In genomic region chr16:67645397-67646121, GRCh38 we compare ENCODE assay signal across 8 cellular contexts. TPM values are rescaled to one million over a fixed set of nuclear protein-coding genes. Genes with fewer than 3 reads are reported as not detected.
DNase-seq lines count a peak whose midpoint lies in the region; ATAC-seq and TF ChIP-seq lines count a peak whose summit lies in the region.

No MANE protein-coding gene starts in this region.

- H3K27ac ChIP-seq in right atrium auricular region: no peak overlapping the region
- H3K27ac ChIP-seq in Karpas-422 (ENCODE audit: low read length): peak overlapping the region; percentile 51
- peak overlapping the region in 2 of 4 donors; percentile 54 to 75 for H3K27ac ChIP-seq in upper lobe of left lung

- H2AFZ ChIP-seq in Karpas-422 (ENCODE audit: low read length): peak overlapping the region; percentile 53; the same call in 1 of the 2 replicates

- TF ChIP-seq POLR2A in upper lobe of left lung (IDR thresholded peaks at IDR 0.05): no peak

- no peak for ATAC-seq in Right ventricle myocardium inferior
- no peak for ATAC-seq in upper lobe of left lung (ENCODE audit: low FRiP score in 2 of 2)
- no peak for ATAC-seq in GM21526 (IDR thresholded peaks at IDR 0.05; ENCODE audit: low FRiP score, unreplicated experiment)
- no peak for ATAC-seq in omental fat pad (ENCODE audit: low FRiP score)

- H3K4me1 ChIP-seq in right atrium auricular region (peaks cover 0 to 35% of the 10 kb centered on the region in 2 donors), Karpas-422 (ENCODE audit: low read length) (peaks cover 16% of the 10 kb centered on the region), upper lobe of left lung (peaks cover 11 to 26% (median 17%) of the 10 kb centered on the region in 4 donors)

- TF ChIP-seq EP300 in upper lobe of left lung (IDR thresholded peaks at IDR 0.05): no peak

- DNase-seq in Right ventricle myocardium inferior (ENCODE audit: missing footprints) (peak; percentile 46), right atrium auricular region (ENCODE audit: low spot score) (no peak), Karpas-422 (peak; percentile 53), epidermal melanocyte (ENCODE audit: insufficient read length, low spot score) (peak; percentile 9), upper lobe of left lung (peak in 1 of 2 donors; percentile 73), NCI-H774 (lab: John Stamatoyannopoulos, UW) (no peak), omental fat pad (ENCODE audit: low spot score) (no peak)

- H3K4me3 ChIP-seq in right atrium auricular region (no peak overlapping the region), Karpas-422 (ENCODE audit: low read length) (peak overlapping the region; percentile 82), upper lobe of left lung (peak overlapping the region in 3 of 4 donors; percentile 46 to 52 (median 52))

- H3K27me3 ChIP-seq in right atrium auricular region (peaks cover 7 to 23% of the 10 kb centered on the region in 2 donors), Karpas-422 (ENCODE audit: low read length) (no peaks in the 10 kb centered on the region), upper lobe of left lung (peaks cover 0 to 14% (median 6%) of the 10 kb centered on the region in 4 donors)

- no peaks in the 10 kb centered on the region for H4K20me1 ChIP-seq in Karpas-422 (ENCODE audit: insufficient read depth, low read depth, low read length)

- no peak for TF ChIP-seq CTCF in right atrium auricular region (IDR thresholded peaks at IDR 0.05)
- no peak for TF ChIP-seq CTCF in upper lobe of left lung (IDR thresholded peaks at IDR 0.05)
- no peak for TF ChIP-seq CTCF in omental fat pad (IDR thresholded peaks at IDR 0.05)

- peak overlapping the region; percentile 74 for H3K4me2 ChIP-seq in Karpas-422 (ENCODE audit: low read depth, low read length, poor library complexity, severe bottlenecking)

- 81% methylated on average over 12 of the region's 15 CpGs; no CpG with 5 or more reads in 1 of the 2 donors for WGBS in upper lobe of left lung, 2 donors

- no peaks in the 10 kb centered on the region for H3K9me3 ChIP-seq in right atrium auricular region
- no peaks in the 10 kb centered on the region for H3K9me3 ChIP-seq in Karpas-422 (ENCODE audit: low read length)
- H3K9me3 ChIP-seq in upper lobe of left lung: no peaks in the 10 kb centered on the region

- no peaks in the 10 kb centered on the region for H3K36me3 ChIP-seq in right atrium auricular region
- no peaks in the 10 kb centered on the region for H3K36me3 ChIP-seq in Karpas-422 (ENCODE audit: insufficient read depth, low read length)
- H3K36me3 ChIP-seq in upper lobe of left lung: no peaks in the 10 kb centered on the region

- peak overlapping the region; percentile 86 for H3K9ac ChIP-seq in Karpas-422 (ENCODE audit: low read length)

- H3K79me2 ChIP-seq in Karpas-422 (ENCODE audit: low read length): 0 out of 2 replicates have a peak, but pooled peaks cover 5% of the 10 kb centered on the region

- H3K9me2 ChIP-seq in Karpas-422 (replicated peaks; ENCODE audit: insufficient read depth, low read length): no peaks in the 10 kb centered on the region

- intact Hi-C loops in Right ventricle myocardium inferior (cut with DNase I): no loop called here

RNA-seq across cellular contexts. Expression of gene CARMIL2, which starts 0.6 kb away (rescaled TPM):
- total RNA-seq in Right ventricle myocardium inferior: 0.30 TPM
- total RNA-seq in right atrium auricular region: under 1 TPM in 1 of 2 donors, not detected in 1; 0.47 TPM
- total RNA-seq in Karpas-422 (2014; rRNA removed; shearing (Covaris generic); ENCODE audit: low replicate concordance): 18.6 and 60.6 TPM in 2 replicates
- total RNA-seq in upper lobe of left lung: 10 to 100 TPM in 1 of 6 donors, 1 to 10 TPM in 5; 1.8 to 55.5 (median 4.0) TPM
- total RNA-seq in omental fat pad: 1 to 10 TPM in 3 of 4 donors, under 1 TPM in 1; 0.93 to 7.6 (median 2.4) TPM

RNA-seq across cellular contexts. Expression of gene ACD, which starts 14.5 kb away (rescaled TPM):
- total RNA-seq in Right ventricle myocardium inferior (9.7 TPM), right atrium auricular region (10 to 100 TPM in 1 of 2 donors, 1 to 10 TPM in 1; 7.0 to 10.8 TPM), upper lobe of left lung (10 to 100 TPM; 15.8 to 25.1 (median 18.8) TPM), omental fat pad (10 to 100 TPM in 3 of 4 donors, 1 to 10 TPM in 1; 9.5 to 21.3 (median 18.4) TPM)
- total RNA-seq in Karpas-422 (2014; rRNA removed; shearing (Covaris generic); ENCODE audit: low replicate concordance): 19.1 and 50.4 TPM in 2 replicates

RNA-seq across cellular contexts. Expression of gene PARD6A, which starts 15.2 kb away (rescaled TPM):
- total RNA-seq in Right ventricle myocardium inferior (3.7 TPM), right atrium auricular region (1 to 10 TPM; 3.9 to 5.6 TPM), upper lobe of left lung (1 to 10 TPM; 2.1 to 9.3 (median 6.6) TPM), omental fat pad (10 to 100 TPM in 1 of 4 donors, 1 to 10 TPM in 3; 3.2 to 12.5 (median 4.6) TPM)
- 13.6 and 16.3 TPM in 2 replicates for total RNA-seq in Karpas-422 (2014; rRNA removed; shearing (Covaris generic); ENCODE audit: low replicate concordance)

RNA-seq across cellular contexts. Expression of gene ENKD1, which starts 21.0 kb away (rescaled TPM):
- 9.9 TPM for total RNA-seq in Right ventricle myocardium inferior
- 10 to 100 TPM in 1 of 2 donors, 1 to 10 TPM in 1; 9.2 to 12.3 TPM for total RNA-seq in right atrium auricular region
- total RNA-seq in Karpas-422 (2014; rRNA removed; shearing (Covaris generic); ENCODE audit: low replicate concordance): 8.4 and 26.8 TPM in 2 replicates
- 10 to 100 TPM; 18.2 to 50.3 (median 28.5) TPM for total RNA-seq in upper lobe of left lung
- total RNA-seq in omental fat pad: 10 to 100 TPM in 3 of 4 donors, 1 to 10 TPM in 1; 7.7 to 17.8 (median 13.7) TPM

RNA-seq across cellular contexts. Expression of gene C16orf86, which starts 21.1 kb away (rescaled TPM):
- total RNA-seq in Right ventricle myocardium inferior (3.0 TPM), right atrium auricular region (1 to 10 TPM; 3.6 to 7.7 TPM), upper lobe of left lung (10 to 100 TPM in 1 of 6 donors, 1 to 10 TPM in 5; 1.2 to 22.0 (median 5.2) TPM), omental fat pad (1 to 10 TPM; 5.0 to 8.3 (median 7.6) TPM)
- 13.8 and 18.4 TPM in 2 replicates for total RNA-seq in Karpas-422 (2014; rRNA removed; shearing (Covaris generic); ENCODE audit: low replicate concordance)

Comparison
In these comparisons a context has a peak if more than half of its experiments do, and no peak if none do; other contexts are left out.
1. DNase-seq: peak in Right ventricle myocardium inferior (single experiment), Karpas-422 (single experiment) and epidermal melanocyte (single experiment); none in right atrium auricular region (single experiment), NCI-H774 (single experiment) and omental fat pad (single experiment).
2. H3K4me3 ChIP-seq: peak in Karpas-422 (single experiment) and upper lobe of left lung (3 of 4); none in right atrium auricular region (0 of 2).